In genomic region chr21:44065428-44065827, GRCh38 we compare ENCODE assay signal across 8 cellular contexts. TPM values are rescaled to one million over a fixed set of nuclear protein-coding genes. Genes with fewer than 3 reads are reported as not detected.
DNase-seq lines count a peak whose midpoint lies in the region; TF ChIP-seq lines count a peak whose summit lies in the region.

No MANE protein-coding gene starts in this region.

- no peak overlapping the region for H2AFZ ChIP-seq in SK-N-SH (ENCODE audit: low read depth)

- no peak overlapping the region for H3K27ac ChIP-seq in SK-N-SH (ENCODE audit: low read depth in 2 of 2, low read length in 1 of 2)

- no peaks in the 10 kb centered on the region for H3K9me3 Mint-ChIP-seq in activated naive CD4-positive, alpha-beta T cell treated with anti-CD3 and anti-CD28 coated beads, Interleukin-2, amount 10 ng/mL, durations not matched to agents 7 days and 5 days

- H3K27me3 Mint-ChIP-seq in activated naive CD4-positive, alpha-beta T cell treated with anti-CD3 and anti-CD28 coated beads, Interleukin-2, amount 10 ng/mL, durations not matched to agents 7 days and 5 days, result no peaks in the 10 kb centered on the region

- peaks cover 50% of the 10 kb centered on the region for H3K79me2 ChIP-seq in SK-N-SH (ENCODE audit: insufficient read depth)

- H4K20me1 ChIP-seq in SK-N-SH (ENCODE audit: insufficient read depth), result peaks cover 8% of the 10 kb centered on the region; the same call in 1 of the 2 replicates

- POLR2A ChIA-PET in SK-N-SH (lab: Yijun Ruan, JAX), result no interaction called here

- no peak overlapping the region for H3K4me2 ChIP-seq in SK-N-SH

- DNase-seq in EH (ENCODE audit: low read depth) (peak; percentile 19), T follicular helper cell (ENCODE audit: low read depth) (peak; percentile 84), NCI-H187 treated with DMSO at 0.1 percent for 48 hours (lab: John Stamatoyannopoulos, UW) (no peak), NCI-H1092 treated with DMSO at 0.1 percent for 48 hours (lab: John Stamatoyannopoulos, UW) (no peak), pons (ENCODE audit: low spot score) (no peak), SK-N-SH (no peak)
- peak; percentile 77 for DNase-seq in activated naive CD4-positive, alpha-beta T cell treated with anti-CD3 and anti-CD28 coated beads, Interleukin-2, amount 10 ng/mL, durations not matched to agents 7 days and 5 days
- DNase-seq in stimulated activated CD4-positive, alpha-beta T cell treated with anti-CD3 and anti-CD28 coated beads, Interleukin-15, amount 100 ng/mL, for 24 hours, result peak; percentile 80

- H3K27me3 ChIP-seq in SK-N-SH (ENCODE audit: insufficient read depth), result no peaks in the 10 kb centered on the region

- H3K4me1 ChIP-seq in SK-N-SH (ENCODE audit: control insufficient read depth in 1 of 2, insufficient read depth in 2 of 2, low read depth in 1 of 2, low read length in 1 of 2), result no peaks in the 10 kb centered on the region; a peak in 1 of 4 replicates

- peaks cover 29 to 61% of the 10 kb centered on the region in 2 experiments for H3K36me3 ChIP-seq in SK-N-SH (replicated peaks in 1 of 2; ENCODE audit: control insufficient read depth in 1 of 2, insufficient read depth in 2 of 2, low read length in 1 of 2)

- H3K4me1 Mint-ChIP-seq in activated naive CD4-positive, alpha-beta T cell treated with anti-CD3 and anti-CD28 coated beads, Interleukin-2, amount 10 ng/mL, durations not matched to agents 7 days and 5 days, result peaks cover 34% of the 10 kb centered on the region

- no peak overlapping the region for H3K9ac ChIP-seq in SK-N-SH

- no peaks in the 10 kb centered on the region for H3K9me3 ChIP-seq in SK-N-SH

- TF ChIP-seq EP300 in SK-N-SH (IDR thresholded peaks at IDR 0.05; ENCODE audit: borderline replicate concordance in 1 of 2, low read depth in 1 of 2, low read length in 1 of 2), result no peak

- H3K36me3 Mint-ChIP-seq in activated naive CD4-positive, alpha-beta T cell treated with anti-CD3 and anti-CD28 coated beads, Interleukin-2, amount 10 ng/mL, durations not matched to agents 7 days and 5 days, result peaks cover 45% of the 10 kb centered on the region

- TF ChIP-seq RAD21 in SK-N-SH (IDR thresholded peaks at IDR 0.05; ENCODE audit: low read length), result no peak

- peak overlapping the region; percentile 95 for H3K27ac Mint-ChIP-seq in activated naive CD4-positive, alpha-beta T cell treated with anti-CD3 and anti-CD28 coated beads, Interleukin-2, amount 10 ng/mL, durations not matched to agents 7 days and 5 days

- no peak for TF ChIP-seq CTCF in SK-N-SH (IDR thresholded peaks at IDR 0.05)

- CTCF ChIA-PET in activated naive CD4-positive, alpha-beta T cell treated with anti-CD3 and anti-CD28 coated beads, Interleukin-2, amount 10 ng/mL, durations not matched to agents 7 days and 5 days (lab: Charles Lee), result no interaction called here
- CTCF ChIA-PET in SK-N-SH (lab: Yijun Ruan, JAX), result no interaction called here

- H3F3A ChIP-seq in SK-N-SH (replicated peaks; ENCODE audit: insufficient read depth), result no peaks in the 10 kb centered on the region

- H3K9me2 ChIP-seq in SK-N-SH, result no peaks in the 10 kb centered on the region

- peak overlapping the region; percentile 65 for H3K4me3 Mint-ChIP-seq in activated naive CD4-positive, alpha-beta T cell treated with anti-CD3 and anti-CD28 coated beads, Interleukin-2, amount 10 ng/mL, durations not matched to agents 7 days and 5 days

- no peak overlapping the region for H3K4me3 ChIP-seq in SK-N-SH (ENCODE audit: low read depth in 2 of 2, low read length in 1 of 2)

- WGBS in SK-N-SH (ENCODE audit: low lambda C conversion rate), result 95% methylated on average over 9 of the region's 9 CpGs

TF ChIP-seq in SK-N-SH, 30 proteins besides CTCF, POLR2A, EP300 and RAD21:
- no peak for TF ChIP-seq FOSL2 (IDR thresholded peaks at IDR 0.05; ENCODE audit: borderline replicate concordance, low read depth)
- no peak for TF ChIP-seq TCF12 (IDR thresholded peaks at IDR 0.05)
- no peak for TF ChIP-seq MEF2A (IDR thresholded peaks at IDR 0.05; ENCODE audit: borderline replicate concordance, low read depth)
- TF ChIP-seq POLR2AphosphoS5 (IDR thresholded peaks at IDR 0.05; ENCODE audit: low read depth, low read length), result no peak
- no peak for TF ChIP-seq MAX (IDR thresholded peaks at IDR 0.05; ENCODE audit: low read depth)
- TF ChIP-seq SMC3 (IDR thresholded peaks at IDR 0.05; ENCODE audit: low read depth, low read length), result no peak
- TF ChIP-seq REST (IDR thresholded peaks at IDR 0.05; ENCODE audit: low read depth, low read length), result no peak
- no peak for TF ChIP-seq YY1 (IDR thresholded peaks at IDR 0.05; ENCODE audit: low read depth)
- TF ChIP-seq GABPA (IDR thresholded peaks at IDR 0.05; ENCODE audit: low read depth), result no peak
- no peak for TF ChIP-seq MXI1 (IDR thresholded peaks at IDR 0.05; ENCODE audit: low read depth, low read length)
- TF ChIP-seq GATA2 (CRISPR knock-in tag; IDR thresholded peaks at IDR 0.05), result no peak
- TF ChIP-seq ZBTB33 (IDR thresholded peaks at IDR 0.05; ENCODE audit: borderline replicate concordance, low read depth), result no peak
- TF ChIP-seq IRF3 (IDR thresholded peaks at IDR 0.05; ENCODE audit: low read depth, low read length), result no peak
- no peak for TF ChIP-seq RCOR1 (IDR thresholded peaks at IDR 0.05; ENCODE audit: low read length)
- no peak for TF ChIP-seq TAF1 (IDR thresholded peaks at IDR 0.05; ENCODE audit: borderline replicate concordance, low read depth, low read length)
- no peak for TF ChIP-seq USF1 (IDR thresholded peaks at IDR 0.05; ENCODE audit: borderline replicate concordance, low read depth)

RNA-seq across cellular contexts. Expression of gene PWP2, which starts 41.8 kb away (rescaled TPM):
- polyA plus RNA-seq in SK-N-SH (2012; rRNA removed), result 6.0 and 6.9 TPM in 2 replicates
- 2.5 and 4.2 TPM in 2 replicates for polyA plus RNA-seq in SK-N-SH (2012; cell fraction: cytosol; rRNA removed)
- polyA plus RNA-seq in SK-N-SH (2012; cell fraction: nucleus; rRNA removed), result 14.1 and 16.6 TPM in 2 replicates

RNA-seq across cellular contexts. Expression of gene TRAPPC10, which starts 53.3 kb away (rescaled TPM):
- 17.5 and 18.9 TPM in 2 replicates for polyA plus RNA-seq in SK-N-SH (2012; rRNA removed)
- polyA plus RNA-seq in SK-N-SH (2012; cell fraction: cytosol; rRNA removed), result 12.4 and 14.8 TPM in 2 replicates
- polyA plus RNA-seq in SK-N-SH (2012; cell fraction: nucleus; rRNA removed), result 42.6 and 53.7 TPM in 2 replicates

Comparison
In these comparisons a context has a peak if more than half of its experiments do, and no peak if none do; other contexts are left out.
1. DNase-seq: peak in EH (single experiment), T follicular helper cell (single experiment), activated naive CD4-positive, alpha-beta T cell treated with anti-CD3 and anti-CD28 coated beads, Interleukin-2, amount 10 ng/mL, durations not matched to agents 7 days and 5 days (single experiment) and stimulated activated CD4-positive, alpha-beta T cell treated with anti-CD3 and anti-CD28 coated beads, Interleukin-15, amount 100 ng/mL, for 24 hours (single experiment); none in NCI-H187 treated with DMSO at 0.1 percent for 48 hours (single experiment), NCI-H1092 treated with DMSO at 0.1 percent for 48 hours (single experiment), pons (single experiment) and SK-N-SH (single experiment).